ENCODE assay signal across 8 cellular contexts in the genomic region with DNA sequence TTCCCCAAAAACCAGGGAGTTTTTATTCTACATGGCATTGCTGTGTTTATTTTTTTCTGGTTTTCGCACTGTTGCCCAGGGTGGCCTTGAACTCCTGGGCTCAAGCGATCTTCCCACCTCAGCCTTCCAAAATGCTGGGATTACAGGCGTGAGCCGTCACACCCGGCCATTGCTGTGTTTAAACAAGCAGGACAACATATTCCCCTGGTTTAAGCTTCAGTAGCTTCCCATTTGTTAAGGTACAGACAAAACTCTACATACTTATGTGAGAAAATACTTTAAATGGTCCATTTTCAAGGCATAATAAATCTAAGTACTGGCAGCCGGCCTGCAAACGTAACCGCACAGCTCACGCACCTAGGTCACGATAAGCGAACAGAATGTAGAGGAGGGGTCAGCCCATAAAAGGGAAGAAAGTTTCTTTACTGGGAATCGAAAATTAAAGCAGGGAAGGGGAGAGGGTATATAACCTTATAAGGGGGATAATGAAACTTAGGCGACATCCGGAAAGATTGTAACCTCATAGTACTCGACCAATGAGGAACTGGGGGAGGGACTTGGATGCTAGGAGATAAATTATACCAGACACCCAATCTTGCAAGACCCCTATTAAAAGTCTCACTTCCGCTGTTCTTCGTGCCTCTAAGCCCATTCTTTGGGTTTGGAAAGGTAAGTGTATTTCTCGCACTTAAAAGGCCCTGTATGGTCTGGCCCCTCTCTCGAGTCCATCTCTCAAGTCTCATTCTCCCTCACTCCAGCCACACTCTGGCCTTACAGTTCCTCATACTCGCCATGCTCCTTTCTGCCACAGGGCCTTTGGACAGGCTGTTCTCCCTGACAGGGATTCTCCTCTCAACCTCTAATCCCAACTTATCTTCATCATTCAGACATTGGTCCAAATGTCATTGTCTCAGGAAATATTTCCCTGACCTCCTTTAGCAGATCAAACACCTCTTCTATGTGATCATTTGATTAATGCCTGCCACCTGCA. TPM values are rescaled to one million over a fixed set of nuclear protein-coding genes. Genes with fewer than 3 reads are reported as not detected.
DNase-seq lines count a peak whose midpoint lies in the region; ATAC-seq and TF ChIP-seq lines count a peak whose summit lies in the region.

No MANE protein-coding gene starts in this region.

- H3K79me2 ChIP-seq in neural cell (replicated peaks; ENCODE audit: insufficient read depth, low read length): no peaks in the 10 kb centered on the region

- peaks cover 6% of the 10 kb centered on the region for H3K4me1 ChIP-seq in ectodermal cell (ENCODE audit: control insufficient read depth, insufficient read depth, low read length)

- no peak for TF ChIP-seq RAD21 in neural cell (conservative IDR thresholded peaks at IDR 0.05)

- H3K36me3 ChIP-seq in ectodermal cell (ENCODE audit: control insufficient read depth, insufficient read depth, low read length): no peaks in the 10 kb centered on the region
- H3K36me3 ChIP-seq in neural cell (ENCODE audit: insufficient read depth, low read length): no peaks in the 10 kb centered on the region

- H3K9ac ChIP-seq in neural cell (ENCODE audit: low read length): peak overlapping the region; percentile 71

- H3K9me3 ChIP-seq in ectodermal cell (ENCODE audit: control insufficient read depth, low read length): no peaks in the 10 kb centered on the region
- no peaks in the 10 kb centered on the region for H3K9me3 ChIP-seq in neural cell (ENCODE audit: low read length)

- H3F3A ChIP-seq in neural cell (ENCODE audit: insufficient read depth, low read length, poor library complexity, severe bottlenecking): no peaks in the 10 kb centered on the region

- H3K9me2 ChIP-seq in neural cell (ENCODE audit: insufficient read depth, low read length): no peaks in the 10 kb centered on the region

- no peak for TF ChIP-seq EP300 in neural cell (conservative IDR thresholded peaks at IDR 0.05; ENCODE audit: poor library complexity, severe bottlenecking)

- peak overlapping the region; percentile 43 for H3K4me3 ChIP-seq in ectodermal cell (ENCODE audit: insufficient read depth, low read depth, low read length)
- peak overlapping the region; percentile 61 for H3K4me3 ChIP-seq in neural cell (ENCODE audit: low read length)

- peak overlapping the region; percentile 90 for H2AFZ ChIP-seq in neural cell (ENCODE audit: low read depth, low read length)

- ATAC-seq in GM18868 (IDR thresholded peaks at IDR 0.05; ENCODE audit: unreplicated experiment): no peak

- DNase-seq in NOMO-1 (lab: John Stamatoyannopoulos, UW; ENCODE audit: unreplicated experiment in 2 of 2) (peak; percentile 36 to 46), dermis blood vessel endothelial cell (no peak), NK-92 (lab: John Stamatoyannopoulos, UW; ENCODE audit: unreplicated experiment) (no peak), midbrain (lab: John Stamatoyannopoulos, UW) (no peak)

- 90 to 91% methylated on average over 20 of the region's 20 CpGs for WGBS in ectodermal cell, 2 experiments

- H3K27me3 ChIP-seq in ectodermal cell (ENCODE audit: control insufficient read depth, insufficient read depth, low read length, poor library complexity, severe bottlenecking) (no peaks in the 10 kb centered on the region), neural cell (ENCODE audit: insufficient read depth, low read depth, low read length) (no peaks in the 10 kb centered on the region)

- peak overlapping the region; percentile 54 for H3K4me2 ChIP-seq in neural cell (ENCODE audit: low read length)

- no peaks in the 10 kb centered on the region for H4K20me1 ChIP-seq in neural cell (ENCODE audit: insufficient read depth)

- no peak for TF ChIP-seq CTCF in C4-2B (conservative IDR thresholded peaks at IDR 0.05)
- no peak for TF ChIP-seq CTCF in neural cell (IDR thresholded peaks at IDR 0.05; ENCODE audit: poor library complexity, severe bottlenecking)

- H3K27ac ChIP-seq in C4-2B: peak overlapping the region; percentile 82
- H3K27ac ChIP-seq in ectodermal cell (ENCODE audit: insufficient read depth, low read depth, low read length, poor library complexity, severe bottlenecking): peak overlapping the region; percentile 100
- peak overlapping the region; percentile 88 for H3K27ac ChIP-seq in neural cell (ENCODE audit: low read length)

TF ChIP-seq in neural cell, 6 proteins besides CTCF, POLR2A, EP300 and RAD21:
- TF ChIP-seq POLR2AphosphoS5 (IDR thresholded peaks at IDR 0.05) (no peak), EZH2 (IDR thresholded peaks at IDR 0.05; ENCODE audit: borderline replicate concordance, insufficient read depth, low read length, poor library complexity, severe bottlenecking) (no peak), REST (IDR thresholded peaks at IDR 0.05; ENCODE audit: borderline replicate concordance) (no peak), SMC3 (conservative IDR thresholded peaks at IDR 0.05; ENCODE audit: poor library complexity) (no peak), MXI1 (conservative IDR thresholded peaks at IDR 0.05; ENCODE audit: poor library complexity, severe bottlenecking) (no peak), TAF1 (IDR thresholded peaks at IDR 0.05; ENCODE audit: low read depth) (no peak)
TF ChIP-seq in neural cell: peak in this region for 0.

RNA-seq across cellular contexts. Expression of gene TEX14, which starts 59.2 kb away (rescaled TPM):
- polyA plus RNA-seq in ectodermal cell (2013, experiment 1 of 4): 0.50 TPM
- 0.41 TPM for polyA plus RNA-seq in ectodermal cell (2013, experiment 2 of 4)
- polyA plus RNA-seq in ectodermal cell (2013, experiment 3 of 4): 0.21 TPM
- polyA plus RNA-seq in ectodermal cell (2013, experiment 4 of 4): 0.45 TPM
- 0.90 and 1.4 TPM in 2 replicates for polyA plus RNA-seq in neural cell
- polyA minus RNA-seq in neural cell: 0.69 and 0.97 TPM in 2 replicates
- under 0.01 and 0.05 TPM in 2 replicates for total RNA-seq in dermis blood vessel endothelial cell

RNA-seq across cellular contexts. Expression of gene RAD51C, which starts 59.8 kb away (rescaled TPM):
- polyA plus RNA-seq in ectodermal cell (2013, experiment 1 of 4): 40.8 TPM
- polyA plus RNA-seq in ectodermal cell (2013, experiment 2 of 4): 43.9 TPM
- polyA plus RNA-seq in ectodermal cell (2013, experiment 3 of 4): 34.5 TPM
- 37.7 TPM for polyA plus RNA-seq in ectodermal cell (2013, experiment 4 of 4)
- 17.8 and 25.1 TPM in 2 replicates for polyA plus RNA-seq in neural cell
- 14.2 and 15.6 TPM in 2 replicates for polyA minus RNA-seq in neural cell
- total RNA-seq in dermis blood vessel endothelial cell: 22.8 and 28.3 TPM in 2 replicates

Comparison
In these comparisons a context has a peak if more than half of its experiments do, and no peak if none do; other contexts are left out.
1. DNase-seq: peak in NOMO-1 (2 of 2); none in dermis blood vessel endothelial cell (single experiment), NK-92 (single experiment) and midbrain (single experiment).
2. Peak in every context shown above with its lines, with median percentiles within 50 percentile points of each other: H3K27ac ChIP-seq.